In genomic region chr7:151800861-151801260, GRCh38 we compare ENCODE assay signal across 32 cellular contexts.
"Had no signal": no experiment of that assay in that cellular context is flagged by ENCODE, and none has a peak within 500 bp of the region (broad histone marks: within the 10 kb centered on the region; RNA-seq: fewer than 3 reads in every experiment).

No MANE protein-coding gene starts in this region.

- H3K9me3 Mint-ChIP-seq: activated CD4-positive, alpha-beta T cell treated with anti-CD3 and anti-CD28 coated beads, Interleukin-2, amount 10 ng/mL, durations not matched to agents 24 days and 14 days; activated CD8-positive, alpha-beta T cell treated with anti-CD3 and anti-CD28 coated beads for 36 hours; activated naive CD4-positive, alpha-beta T cell treated with anti-CD3 and anti-CD28 coated beads for 36 hours; activated naive CD4-positive, alpha-beta T cell treated with anti-CD3 and anti-CD28 coated beads, Interleukin-2, amount 50 U/mL, for 72 hours; activated T-cell treated with anti-CD3 and anti-CD28 coated beads, Interleukin-2, amount 50 U/mL, for 72 hours; activated T-helper 2 cell treated with anti-CD3 and anti-CD28 coated beads, Interferon-gamma antibody, Interleukin-2, Interleukin-4, amounts not matched to agents 10 μg/mL and 5 μg/mL and 100 μg/mL, durations not matched to agents 14 hours and 24 hours and 36 hours had no signal

- H3K4me3 Mint-ChIP-seq: activated CD4-positive, alpha-beta T cell treated with anti-CD3 and anti-CD28 coated beads, Interleukin-2, amount 10 ng/mL, durations not matched to agents 24 days and 14 days; activated CD8-positive, alpha-beta T cell treated with anti-CD3 and anti-CD28 coated beads for 36 hours; activated naive CD4-positive, alpha-beta T cell treated with anti-CD3 and anti-CD28 coated beads for 36 hours; activated T-cell treated with anti-CD3 and anti-CD28 coated beads, Interleukin-2, amount 50 U/mL, for 72 hours had no signal

- H3K27me3 Mint-ChIP-seq: activated CD4-positive, alpha-beta T cell treated with anti-CD3 and anti-CD28 coated beads, Interleukin-2, amount 10 ng/mL, durations not matched to agents 24 days and 14 days; activated CD8-positive, alpha-beta T cell treated with anti-CD3 and anti-CD28 coated beads for 36 hours had no signal

- H3K27me3 ChIP-seq: adrenal gland, body of pancreas, breast epithelium, Peyer's patch had no signal

- FAIRE-seq: astrocyte had no signal

- H3K27ac Mint-ChIP-seq: activated CD4-positive, alpha-beta T cell treated with anti-CD3 and anti-CD28 coated beads, Interleukin-2, amount 10 ng/mL, durations not matched to agents 24 days and 14 days; activated CD8-positive, alpha-beta T cell treated with anti-CD3 and anti-CD28 coated beads for 36 hours; activated naive CD4-positive, alpha-beta T cell treated with anti-CD3 and anti-CD28 coated beads for 36 hours; activated T-cell treated with anti-CD3 and anti-CD28 coated beads, Interleukin-2, amount 50 U/mL, for 72 hours; activated T-helper 2 cell treated with anti-CD3 and anti-CD28 coated beads, Interferon-gamma antibody, Interleukin-2, Interleukin-4, amounts not matched to agents 10 μg/mL and 5 μg/mL and 100 μg/mL, durations not matched to agents 14 hours and 24 hours and 36 hours had no signal

- H3K4me3 ChIP-seq: adrenal gland, body of pancreas, breast epithelium, Peyer's patch had no signal

- DNase-seq: activated CD4-positive, alpha-beta T cell treated with anti-CD3 and anti-CD28 coated beads, Interleukin-2, amount 10 ng/mL, durations not matched to agents 24 days and 14 days; activated CD4-positive, alpha-beta T cell treated with anti-CD3 and anti-CD28 coated beads, Interleukin-2, amount 50 U/mL, for 4 hours; activated CD8-positive, alpha-beta T cell treated with anti-CD3 and anti-CD28 coated beads for 36 hours; activated gamma-delta T cell; activated naive CD4-positive, alpha-beta T cell treated with anti-CD3 and anti-CD28 coated beads for 36 hours; activated T-cell treated with anti-CD3 and anti-CD28 coated beads, Interleukin-2, amount 50 U/mL, for 1 hour; activated T-cell treated with anti-CD3 and anti-CD28 coated beads, Interleukin-2, amount 50 U/mL, for 72 hours; adrenal gland; body of pancreas; NCI-H1092 treated with DMSO at 0.1 percent for 48 hours; NCI-H1417; NCI-H146; NCI-H187; NCI-H2029 treated with DMSO at 0.1 percent for 48 hours; NCI-H2107; NCI-H2171; NCI-H510A; NCI-H526; NCI-H748 treated with DMSO at 0.1 percent for 48 hours; NK-92 treated with Interleukin-12 subunit alpha and Interleukin-12 subunit beta, amount 100 ng/mL, for 24 hours; PC-3; RPMI8226; SIG-M5; SW 1271; T-helper 1 cell; T1000 had no signal

- H3K36me3 Mint-ChIP-seq: activated naive CD4-positive, alpha-beta T cell treated with anti-CD3 and anti-CD28 coated beads, Interleukin-2, amount 50 U/mL, for 72 hours had no signal

- H3K36me3 ChIP-seq: adrenal gland, breast epithelium, Peyer's patch had no signal

- ATAC-seq: activated CD8-positive, alpha-beta T cell treated with anti-CD3 and anti-CD28 coated beads for 36 hours; activated naive CD4-positive, alpha-beta T cell treated with anti-CD3 and anti-CD28 coated beads, Interleukin-2, amount 50 U/mL, for 72 hours; activated T-cell treated with anti-CD3 and anti-CD28 coated beads, Interleukin-2, amount 50 U/mL, for 72 hours; body of pancreas; PC-3; SK-N-SH treated with all-trans-retinoic acid at 6 μM for 48 hours had no signal

- H3K9me3 ChIP-seq: adrenal gland, body of pancreas, breast epithelium, Peyer's patch had no signal

- H3K27ac ChIP-seq: adrenal gland, breast epithelium, Peyer's patch had no signal
